ENCODE assay signal across 16 cellular contexts in genomic region chr7:128192497-128193142, GRCh38. TPM values are rescaled to one million over a fixed set of nuclear protein-coding genes. Genes with fewer than 3 reads are reported as not detected.
A peak's percentile ranks its signal among the peaks of the same experiment; 100 is the strongest.
DNase-seq lines count a peak whose midpoint lies in the region; ATAC-seq, FAIRE-seq and TF ChIP-seq lines count a peak whose summit lies in the region.
"Had no signal": no experiment of that assay in that cellular context is flagged by ENCODE, and none has a peak within 500 bp of the region (broad histone marks: within the 10 kb centered on the region; RNA-seq: fewer than 3 reads in every experiment).

No MANE protein-coding gene starts in this region.

- H2AFZ ChIP-seq in K562 (ENCODE audit: low read depth, low read length) (no peak overlapping the region), PC-3 (ENCODE audit: low read length) (no peak overlapping the region)

- no peak overlapping the region for H4K8ac ChIP-seq in mesendoderm (ENCODE audit: low read depth, low read length)

- BruUV-seq in K562 (replicated peaks; lab: Mats Ljungman, UMichigan) (no TSS peak), PC-3 (replicated peaks; lab: Mats Ljungman, UMichigan) (no TSS peak)

- DNase-seq in cardiac septum (ENCODE audit: low spot score) (peak; percentile 49), right atrium auricular region (ENCODE audit: low spot score) (no peak), K562 (ENCODE audit: extremely low read depth in 1 of 4, low spot score in 3 of 4) (no peak), mesendoderm (no peak), PC-3 (no peak), NCI-H82 treated with DMSO at 0.1 percent for 48 hours (lab: John Stamatoyannopoulos, UW; ENCODE audit: unreplicated experiment) (no peak)
- DNase-seq: Calu3; CD4-positive, alpha-beta T cell; NCI-H187 treated with DMSO at 0.1 percent for 48 hours; NCI-H446; NCI-H82; SIG-M5 had no signal

- POLR2A ChIA-PET in K562 (lab: Yijun Ruan, JAX) = interaction anchor here (0.6 kb wide), 1 partner anchor 12 kb away, joined by 3 read pairs; no protein-coding TSS in a partner anchor
- POLR2A ChIA-PET in PC-3 (lab: Charles Lee; ENCODE audit: unreplicated experiment) = no interaction called here

- no peak overlapping the region for H3K27ac ChIP-seq in right atrium auricular region
- no peak overlapping the region for H3K27ac ChIP-seq in K562 (ENCODE audit: extremely low read depth, low read depth, low read length)
- H3K27ac ChIP-seq in mesendoderm (ENCODE audit: low read depth, low read length) = no peak overlapping the region
- H3K27ac ChIP-seq in PC-3 (ENCODE audit: low read length) = no peak overlapping the region

- no peaks in the 10 kb centered on the region for H3K79me1 ChIP-seq in mesendoderm (ENCODE audit: low read length)

- H2AK5ac ChIP-seq in mesendoderm (ENCODE audit: low read length) = no peak overlapping the region

- H3K36me3 ChIP-seq in right atrium auricular region (no peaks in the 10 kb centered on the region), K562 (ENCODE audit: control insufficient read depth, insufficient read depth, low read length) (no peaks in the 10 kb centered on the region), mesendoderm (ENCODE audit: control insufficient read depth, insufficient read depth, low read length) (no peaks in the 10 kb centered on the region), PC-3 (ENCODE audit: low read depth, low read length) (no peaks in the 10 kb centered on the region)
- H3K36me3 ChIP-seq: HAP-1 had no signal

- H3K9me1 ChIP-seq in K562 (ENCODE audit: control insufficient read depth, insufficient read depth, low read length) = no peaks in the 10 kb centered on the region

- under 1% methylated on average over 17 of the region's 19 CpGs for WGBS in K562 (ENCODE audit: insufficient coverage, low coverage, missing lambda C conversion rate)
- no CpG with 5 or more reads among the region's 19 CpGs for WGBS in mesendoderm (ENCODE audit: extremely low coverage, insufficient coverage, low lambda C conversion rate)

- H3K9ac ChIP-seq in K562 (ENCODE audit: insufficient read depth in 1 of 2, low read depth in 2 of 2, low read length in 2 of 2) (no peak overlapping the region), mesendoderm (ENCODE audit: low read length) (peak overlapping the region; percentile 15), PC-3 (ENCODE audit: low read length) (no peak overlapping the region)

- peak overlapping the region; percentile 67 for H3K56ac ChIP-seq in mesendoderm (ENCODE audit: low read length)

- no peaks in the 10 kb centered on the region for H3K9me2 ChIP-seq in PC-3 (replicated peaks; ENCODE audit: low read length)

- H4K20me1 ChIP-seq in K562 (replicated peaks; ENCODE audit: control insufficient read depth, insufficient read depth, low read length) (no peaks in the 10 kb centered on the region), PC-3 (ENCODE audit: low read length) (no peaks in the 10 kb centered on the region)

- CTCF ChIA-PET in K562 (lab: Yijun Ruan, JAX; ENCODE audit: low intra/inter-chr PET ratio) (no interaction called here), PC-3 (lab: Charles Lee) (no interaction called here)

- no peaks in the 10 kb centered on the region for H3F3A ChIP-seq in PC-3 (ENCODE audit: low read length, unreplicated experiment)

- no peak for TF ChIP-seq CTCF in right atrium auricular region (IDR thresholded peaks at IDR 0.05)
- no peak for TF ChIP-seq CTCF in K562 (IDR thresholded peaks at IDR 0.05 in 2 of 3, conservative IDR thresholded peaks at IDR 0.05 in 1 of 3; ENCODE audit: insufficient read depth in 2 of 3, low read depth in 1 of 3, low read length in 3 of 3)
- TF ChIP-seq CTCF in PC-3 (conservative IDR thresholded peaks at IDR 0.05; ENCODE audit: low read depth, low read length) = no peak

- H3K4me2 ChIP-seq in K562 (ENCODE audit: insufficient read depth, low read length) = no peak overlapping the region
- peak overlapping the region; percentile 26 for H3K4me2 ChIP-seq in mesendoderm (ENCODE audit: low read length)
- no peak overlapping the region for H3K4me2 ChIP-seq in PC-3 (ENCODE audit: low read length)

- H3K4me1 ChIP-seq in right atrium auricular region = no peaks in the 10 kb centered on the region
- H3K4me1 ChIP-seq in K562 (replicated peaks in 1 of 2; ENCODE audit: control insufficient read depth in 2 of 2, insufficient read depth in 2 of 2, low read length in 2 of 2) = no peaks in the 10 kb centered on the region
- peaks cover 10% of the 10 kb centered on the region for H3K4me1 ChIP-seq in mesendoderm (ENCODE audit: control insufficient read depth, low read depth, low read length)
- H3K4me1 ChIP-seq in PC-3 (ENCODE audit: insufficient read depth, low read length) = no peaks in the 10 kb centered on the region
- H3K4me1 ChIP-seq: HAP-1 had no signal

- ATAC-seq in K562 = no peak
- ATAC-seq in HG02885 (IDR thresholded peaks at IDR 0.05; ENCODE audit: poor library complexity, unreplicated experiment) = no peak
- ATAC-seq in PC-3 = no peak

- no peaks in the 10 kb centered on the region for H3K79me2 ChIP-seq in K562 (ENCODE audit: control insufficient read depth, insufficient read depth, low read length)
- H3K79me2 ChIP-seq in mesendoderm (ENCODE audit: control insufficient read depth, insufficient read depth, low read length) = no peaks in the 10 kb centered on the region
- H3K79me2 ChIP-seq in PC-3 (ENCODE audit: low read length) = no peaks in the 10 kb centered on the region

- no peak for TF ChIP-seq RAD21 in K562 (CRISPR knock-in tag; conservative IDR thresholded peaks at IDR 0.05 in 1 of 2, IDR thresholded peaks at IDR 0.05 in 1 of 2)

- in situ Hi-C loops in K562 (cut with MboI) = no loop called here

- no peak overlapping the region for H4K5ac ChIP-seq in mesendoderm (ENCODE audit: low read length)

- FAIRE-seq in K562 (lab: Jason Lieb, UNC) = no peak

- H3K9me3 ChIP-seq in right atrium auricular region (peaks cover 0 to 22% of the 10 kb centered on the region in 2 donors), K562 (replicated peaks; ENCODE audit: control insufficient read depth, insufficient read depth, low read depth, low read length) (peaks cover 10% of the 10 kb centered on the region), PC-3 (ENCODE audit: low read length) (peaks cover 3% of the 10 kb centered on the region; the same call in 1 of the 2 replicates)

- intact Hi-C loops in cardiac septum (cut with DNase I) = no loop called here
- intact Hi-C loops in K562 (cut with micrococcal nuclease) = no loop called here
- intact Hi-C loops in PC-3 (cut with micrococcal nuclease) = no loop called here

- H3K18ac ChIP-seq in mesendoderm (ENCODE audit: low read length) = no peak overlapping the region

- no peak for TF ChIP-seq EP300 in K562 (IDR thresholded peaks at IDR 0.05; ENCODE audit: low read length)

- H3K4me3 ChIP-seq in right atrium auricular region = no peak overlapping the region
- no peak overlapping the region for H3K4me3 ChIP-seq in K562
- H3K4me3 ChIP-seq in mesendoderm (ENCODE audit: low read length) = no peak overlapping the region
- H3K4me3 ChIP-seq in PC-3 (ENCODE audit: low read length) = no peak overlapping the region
- H3K4me3 ChIP-seq: HAP-1 had no signal

- H2BK5ac ChIP-seq in mesendoderm (ENCODE audit: low read length) = no peak overlapping the region

- no peak overlapping the region for H2BK120ac ChIP-seq in mesendoderm (ENCODE audit: low read depth, low read length)

- no peak for TF ChIP-seq POLR2A in K562 (conservative IDR thresholded peaks at IDR 0.05)

- no peak overlapping the region for H3K23ac ChIP-seq in mesendoderm (ENCODE audit: low read length)

- H3K4ac ChIP-seq in mesendoderm (ENCODE audit: low read depth, low read length) = no peak overlapping the region

- H2BK15ac ChIP-seq in mesendoderm (replicated peaks; ENCODE audit: low read depth) = no peak overlapping the region

- H3K27me3 ChIP-seq in right atrium auricular region = no peaks in the 10 kb centered on the region
- H3K27me3 ChIP-seq in K562 (ENCODE audit: control insufficient read depth in 2 of 2, insufficient read depth in 2 of 2, low read length in 2 of 2) = peaks cover 19 to 41% of the 10 kb centered on the region in 2 experiments; a peak in 4 of 5 replicates
- no peaks in the 10 kb centered on the region for H3K27me3 ChIP-seq in mesendoderm (ENCODE audit: insufficient read depth, low read length, poor library complexity)
- peaks cover 15% of the 10 kb centered on the region; the same call in 1 of the 2 replicates for H3K27me3 ChIP-seq in PC-3 (ENCODE audit: low read length)

TF ChIP-seq in K562, 482 proteins besides CTCF, POLR2A, EP300 and RAD21:
- TF ChIP-seq ZNF717 (CRISPR knock-in tag; IDR thresholded peaks at IDR 0.05) (no peak), ASH1L (IDR thresholded peaks at IDR 0.05; ENCODE audit: borderline replicate concordance, low read depth, partially characterized antibody) (no peak), JUNB (CRISPR knock-in tag; conservative IDR thresholded peaks at IDR 0.05) (no peak), ZNF263 (CRISPR knock-in tag; IDR thresholded peaks at IDR 0.05; ENCODE audit: borderline replicate concordance) (0 out of 2 replicates have a peak, but pooled peaks have one; percentile 30)
TF ChIP-seq in K562: peak in this region for 1.

RNA-seq across cellular contexts. Expression of gene LEP, which starts 48.5 kb away (rescaled TPM):
- total RNA-seq in cardiac septum = 0.30 TPM
- 1 to 10 TPM in 1 of 2 donors, under 1 TPM in 1; 0.22 to 2.2 TPM for total RNA-seq in right atrium auricular region
- not detected in 2 replicates for total RNA-seq in K562 (2011; cell fraction: chromatin; rRNA removed; ENCODE audit: low replicate concordance)
- total RNA-seq in K562 (2011; cell fraction: nucleolus; rRNA removed) = not detected in 2 replicates
- total RNA-seq in K562 (2011; cell fraction: nucleoplasm; rRNA removed) = not detected in 2 replicates
- not detected in 2 replicates for total RNA-seq in K562 (2014; rRNA removed)
- not detected in 2 replicates for total RNA-seq in K562 (2014; rRNA removed; fragmentation: Illumina TruSeq; extraction: Trizol)
- total RNA-seq in K562 (2015; rRNA removed; fragmentation: Illumina TruSeq; extraction: Trizol) = not detected in 2 replicates
- not detected in 2 replicates for total RNA-seq in K562 (2021)
- polyA plus RNA-seq in K562 (2011; rRNA removed) = not detected in 2 replicates
- not detected in 2 replicates for polyA plus RNA-seq in K562 (2011; cell fraction: cytosol; rRNA removed)
- polyA plus RNA-seq in K562 (2011; cell fraction: nucleus; rRNA removed) = not detected in 2 replicates
- 0.04 and 0.06 TPM in 2 replicates for polyA plus RNA-seq in K562 (2012)
- polyA plus RNA-seq in K562 (2014; fragmentation: Illumina TruSeq; extraction: Trizol) = not detected in 2 replicates
- not detected for polyA plus RNA-seq in K562 (2014; fragmentation: Nextera tagmentation; extraction: Ambion mirVana)
- not detected in 2 replicates for polyA plus RNA-seq in K562 (2014; rRNA removed)
- not detected in 2 replicates for polyA minus RNA-seq in K562 (2011; rRNA and poly(A)+ RNA removed)
- polyA minus RNA-seq in K562 (2011; cell fraction: cytosol; rRNA and poly(A)+ RNA removed) = not detected in 2 replicates
- polyA minus RNA-seq in K562 (2011; cell fraction: nucleus; rRNA and poly(A)+ RNA removed) = not detected in 2 replicates
- not detected for polyA plus RNA-seq in mesendoderm (2013, experiment 1 of 2)
- polyA plus RNA-seq in mesendoderm (2013, experiment 2 of 2) = not detected
- not detected in 2 replicates for total RNA-seq in PC-3 (2014; rRNA removed)
- total RNA-seq: A673; Calu3; CD4-positive, alpha-beta T cell; LHCN-M2 had no signal
